1 cellular context compared by ENCODE assay signal in the genomic region with DNA sequence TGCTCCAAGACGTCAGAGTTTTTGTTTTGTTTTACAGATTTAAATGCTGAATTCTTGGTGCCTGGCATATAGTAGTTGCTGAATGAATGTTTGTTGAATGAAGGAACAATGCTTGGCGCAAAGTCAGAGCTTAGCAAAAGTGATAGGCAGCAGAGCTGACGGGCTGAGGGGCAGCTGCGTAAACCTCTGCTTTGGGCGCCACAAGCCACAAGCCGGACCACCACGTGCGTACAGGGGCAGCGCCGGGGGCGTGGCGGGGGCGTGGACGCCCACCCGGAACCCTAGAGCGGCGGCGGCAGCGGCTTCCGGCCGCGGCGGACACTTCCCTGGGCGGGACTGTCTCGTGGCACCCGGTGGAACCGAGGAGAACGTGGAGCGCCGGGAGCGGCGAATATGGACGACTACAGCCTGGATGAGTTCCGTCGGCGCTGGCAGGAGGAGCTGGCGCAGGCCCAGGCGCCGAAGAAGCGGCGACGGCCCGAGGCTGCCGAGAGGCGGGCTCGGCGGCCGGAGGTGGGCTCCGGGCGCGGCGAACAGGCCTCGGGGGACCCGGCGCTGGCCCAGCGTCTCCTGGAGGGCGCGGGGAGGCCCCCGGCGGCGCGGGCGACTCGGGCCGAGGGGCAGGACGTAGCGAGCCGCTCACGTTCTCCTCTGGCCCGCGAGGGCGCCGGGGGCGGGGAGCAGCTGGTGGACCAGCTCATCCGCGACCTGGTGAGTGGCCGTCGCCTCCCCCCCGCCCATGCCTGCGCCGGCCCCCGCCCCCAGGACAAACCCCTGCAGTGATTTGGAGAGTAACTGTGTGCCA.
A peak's percentile ranks its signal among the peaks of the same experiment; 100 is the strongest.
TF ChIP-seq lines count a peak whose summit lies in the region.

A gene with protein sequence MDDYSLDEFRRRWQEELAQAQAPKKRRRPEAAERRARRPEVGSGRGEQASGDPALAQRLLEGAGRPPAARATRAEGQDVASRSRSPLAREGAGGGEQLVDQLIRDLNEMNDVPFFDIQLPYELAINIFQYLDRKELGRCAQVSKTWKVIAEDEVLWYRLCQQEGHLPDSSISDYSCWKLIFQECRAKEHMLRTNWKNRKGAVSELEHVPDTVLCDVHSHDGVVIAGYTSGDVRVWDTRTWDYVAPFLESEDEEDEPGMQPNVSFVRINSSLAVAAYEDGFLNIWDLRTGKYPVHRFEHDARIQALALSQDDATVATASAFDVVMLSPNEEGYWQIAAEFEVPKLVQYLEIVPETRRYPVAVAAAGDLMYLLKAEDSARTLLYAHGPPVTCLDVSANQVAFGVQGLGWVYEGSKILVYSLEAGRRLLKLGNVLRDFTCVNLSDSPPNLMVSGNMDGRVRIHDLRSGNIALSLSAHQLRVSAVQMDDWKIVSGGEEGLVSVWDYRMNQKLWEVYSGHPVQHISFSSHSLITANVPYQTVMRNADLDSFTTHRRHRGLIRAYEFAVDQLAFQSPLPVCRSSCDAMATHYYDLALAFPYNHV (plus strand): TSS at position 306 of the 805 bp plus-strand sequence. CDS start 88 bp downstream, at position 394.

TF ChIP-seq in HepG2, 621 proteins besides CTCF, POLR2A, EP300 and RAD21 (continued from another document and continues in another):
- TF ChIP-seq, protein P1, sequence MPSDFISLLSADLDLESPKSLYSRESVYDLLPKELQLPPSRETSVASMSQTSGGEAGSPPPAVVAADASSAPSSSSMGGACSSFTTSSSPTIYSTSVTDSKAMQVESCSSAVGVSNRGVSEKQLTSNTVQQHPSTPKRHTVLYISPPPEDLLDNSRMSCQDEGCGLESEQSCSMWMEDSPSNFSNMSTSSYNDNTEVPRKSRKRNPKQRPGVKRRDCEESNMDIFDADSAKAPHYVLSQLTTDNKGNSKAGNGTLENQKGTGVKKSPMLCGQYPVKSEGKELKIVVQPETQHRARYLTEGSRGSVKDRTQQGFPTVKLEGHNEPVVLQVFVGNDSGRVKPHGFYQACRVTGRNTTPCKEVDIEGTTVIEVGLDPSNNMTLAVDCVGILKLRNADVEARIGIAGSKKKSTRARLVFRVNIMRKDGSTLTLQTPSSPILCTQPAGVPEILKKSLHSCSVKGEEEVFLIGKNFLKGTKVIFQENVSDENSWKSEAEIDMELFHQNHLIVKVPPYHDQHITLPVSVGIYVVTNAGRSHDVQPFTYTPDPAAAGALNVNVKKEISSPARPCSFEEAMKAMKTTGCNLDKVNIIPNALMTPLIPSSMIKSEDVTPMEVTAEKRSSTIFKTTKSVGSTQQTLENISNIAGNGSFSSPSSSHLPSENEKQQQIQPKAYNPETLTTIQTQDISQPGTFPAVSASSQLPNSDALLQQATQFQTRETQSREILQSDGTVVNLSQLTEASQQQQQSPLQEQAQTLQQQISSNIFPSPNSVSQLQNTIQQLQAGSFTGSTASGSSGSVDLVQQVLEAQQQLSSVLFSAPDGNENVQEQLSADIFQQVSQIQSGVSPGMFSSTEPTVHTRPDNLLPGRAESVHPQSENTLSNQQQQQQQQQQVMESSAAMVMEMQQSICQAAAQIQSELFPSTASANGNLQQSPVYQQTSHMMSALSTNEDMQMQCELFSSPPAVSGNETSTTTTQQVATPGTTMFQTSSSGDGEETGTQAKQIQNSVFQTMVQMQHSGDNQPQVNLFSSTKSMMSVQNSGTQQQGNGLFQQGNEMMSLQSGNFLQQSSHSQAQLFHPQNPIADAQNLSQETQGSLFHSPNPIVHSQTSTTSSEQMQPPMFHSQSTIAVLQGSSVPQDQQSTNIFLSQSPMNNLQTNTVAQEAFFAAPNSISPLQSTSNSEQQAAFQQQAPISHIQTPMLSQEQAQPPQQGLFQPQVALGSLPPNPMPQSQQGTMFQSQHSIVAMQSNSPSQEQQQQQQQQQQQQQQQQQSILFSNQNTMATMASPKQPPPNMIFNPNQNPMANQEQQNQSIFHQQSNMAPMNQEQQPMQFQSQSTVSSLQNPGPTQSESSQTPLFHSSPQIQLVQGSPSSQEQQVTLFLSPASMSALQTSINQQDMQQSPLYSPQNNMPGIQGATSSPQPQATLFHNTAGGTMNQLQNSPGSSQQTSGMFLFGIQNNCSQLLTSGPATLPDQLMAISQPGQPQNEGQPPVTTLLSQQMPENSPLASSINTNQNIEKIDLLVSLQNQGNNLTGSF (CRISPR knock-in tag; IDR thresholded peaks at IDR 0.05) = 0 out of 2 replicates have a peak, but pooled peaks have one; percentile 58
- TF ChIP-seq ESRRA (CRISPR knock-in tag; IDR thresholded peaks at IDR 0.05; ENCODE audit: low read depth) (no peak), CCDC6 (CRISPR knock-in tag; IDR thresholded peaks at IDR 0.05) (peak; percentile 90), ZNF878 (CRISPR knock-in tag; IDR thresholded peaks at IDR 0.05) (no peak), HMGA1 (CRISPR knock-in tag; conservative IDR thresholded peaks at IDR 0.05) (no peak), XBP1 (CRISPR knock-in tag; IDR thresholded peaks at IDR 0.05) (no peak), ZNF7 (CRISPR knock-in tag; IDR thresholded peaks at IDR 0.05) (no peak), RORA (CRISPR knock-in tag; IDR thresholded peaks at IDR 0.05) (no peak), FOXA1 (IDR thresholded peaks at IDR 0.05) (no peak), FOXA1 (CRISPR knock-in tag; IDR thresholded peaks at IDR 0.05) (no peak), BRCA1 (CRISPR knock-in tag; IDR thresholded peaks at IDR 0.05) (no peak), ZNF567 (CRISPR knock-in tag; IDR thresholded peaks at IDR 0.05; ENCODE audit: borderline replicate concordance) (peak; percentile 83; the same call in 1 of the 2 replicates), AHR (CRISPR knock-in tag; IDR thresholded peaks at IDR 0.05) (peak; percentile 46; the same call in 1 of the 2 replicates), NFYB (CRISPR knock-in tag; IDR thresholded peaks at IDR 0.05) (no peak; the same call in 1 of the 2 replicates), SKI (IDR thresholded peaks at IDR 0.05; ENCODE audit: partially characterized antibody) (peak; percentile 17), PHB2 (IDR thresholded peaks at IDR 0.05; ENCODE audit: partially characterized antibody) (no peak), GZF1 (CRISPR knock-in tag; IDR thresholded peaks at IDR 0.05) (no peak), HNRNPL (IDR thresholded peaks at IDR 0.05; ENCODE audit: low read depth, low read length) (no peak), REXO4 (CRISPR knock-in tag; IDR thresholded peaks at IDR 0.05; ENCODE audit: borderline replicate concordance) (no peak), RXRA (CRISPR knock-in tag; IDR thresholded peaks at IDR 0.05) (peak; percentile 69; the same call in 1 of the 2 replicates), ZNF75D (CRISPR knock-in tag; IDR thresholded peaks at IDR 0.05; ENCODE audit: borderline replicate concordance) (no peak), SMAD9 (CRISPR knock-in tag; IDR thresholded peaks at IDR 0.05) (0 out of 2 replicates have a peak, but pooled peaks have one; percentile 53), FOSL2 (CRISPR knock-in tag; IDR thresholded peaks at IDR 0.05) (peak; percentile 56), ZNF549 (CRISPR knock-in tag; IDR thresholded peaks at IDR 0.05) (no peak)
- TF ChIP-seq, protein P2, sequence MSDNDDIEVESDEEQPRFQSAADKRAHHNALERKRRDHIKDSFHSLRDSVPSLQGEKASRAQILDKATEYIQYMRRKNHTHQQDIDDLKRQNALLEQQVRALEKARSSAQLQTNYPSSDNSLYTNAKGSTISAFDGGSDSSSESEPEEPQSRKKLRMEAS (IDR thresholded peaks at IDR 0.05) = peak; percentile 99
- TF ChIP-seq, protein P3, sequence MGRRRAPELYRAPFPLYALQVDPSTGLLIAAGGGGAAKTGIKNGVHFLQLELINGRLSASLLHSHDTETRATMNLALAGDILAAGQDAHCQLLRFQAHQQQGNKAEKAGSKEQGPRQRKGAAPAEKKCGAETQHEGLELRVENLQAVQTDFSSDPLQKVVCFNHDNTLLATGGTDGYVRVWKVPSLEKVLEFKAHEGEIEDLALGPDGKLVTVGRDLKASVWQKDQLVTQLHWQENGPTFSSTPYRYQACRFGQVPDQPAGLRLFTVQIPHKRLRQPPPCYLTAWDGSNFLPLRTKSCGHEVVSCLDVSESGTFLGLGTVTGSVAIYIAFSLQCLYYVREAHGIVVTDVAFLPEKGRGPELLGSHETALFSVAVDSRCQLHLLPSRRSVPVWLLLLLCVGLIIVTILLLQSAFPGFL (CRISPR knock-in tag; IDR thresholded peaks at IDR 0.05) = peak; percentile 90; the same call in 1 of the 2 replicates
- TF ChIP-seq, protein P4, sequence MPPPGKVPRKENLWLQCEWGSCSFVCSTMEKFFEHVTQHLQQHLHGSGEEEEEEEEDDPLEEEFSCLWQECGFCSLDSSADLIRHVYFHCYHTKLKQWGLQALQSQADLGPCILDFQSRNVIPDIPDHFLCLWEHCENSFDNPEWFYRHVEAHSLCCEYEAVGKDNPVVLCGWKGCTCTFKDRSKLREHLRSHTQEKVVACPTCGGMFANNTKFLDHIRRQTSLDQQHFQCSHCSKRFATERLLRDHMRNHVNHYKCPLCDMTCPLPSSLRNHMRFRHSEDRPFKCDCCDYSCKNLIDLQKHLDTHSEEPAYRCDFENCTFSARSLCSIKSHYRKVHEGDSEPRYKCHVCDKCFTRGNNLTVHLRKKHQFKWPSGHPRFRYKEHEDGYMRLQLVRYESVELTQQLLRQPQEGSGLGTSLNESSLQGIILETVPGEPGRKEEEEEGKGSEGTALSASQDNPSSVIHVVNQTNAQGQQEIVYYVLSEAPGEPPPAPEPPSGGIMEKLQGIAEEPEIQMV (CRISPR knock-in tag; IDR thresholded peaks at IDR 0.05; ENCODE audit: low read depth) = peak; percentile 63; the same call in 1 of the 2 replicates
- TF ChIP-seq, protein P5, sequence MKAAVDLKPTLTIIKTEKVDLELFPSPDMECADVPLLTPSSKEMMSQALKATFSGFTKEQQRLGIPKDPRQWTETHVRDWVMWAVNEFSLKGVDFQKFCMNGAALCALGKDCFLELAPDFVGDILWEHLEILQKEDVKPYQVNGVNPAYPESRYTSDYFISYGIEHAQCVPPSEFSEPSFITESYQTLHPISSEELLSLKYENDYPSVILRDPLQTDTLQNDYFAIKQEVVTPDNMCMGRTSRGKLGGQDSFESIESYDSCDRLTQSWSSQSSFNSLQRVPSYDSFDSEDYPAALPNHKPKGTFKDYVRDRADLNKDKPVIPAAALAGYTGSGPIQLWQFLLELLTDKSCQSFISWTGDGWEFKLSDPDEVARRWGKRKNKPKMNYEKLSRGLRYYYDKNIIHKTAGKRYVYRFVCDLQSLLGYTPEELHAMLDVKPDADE (CRISPR knock-in tag; IDR thresholded peaks at IDR 0.05) = no peak
- TF ChIP-seq, protein P6, sequence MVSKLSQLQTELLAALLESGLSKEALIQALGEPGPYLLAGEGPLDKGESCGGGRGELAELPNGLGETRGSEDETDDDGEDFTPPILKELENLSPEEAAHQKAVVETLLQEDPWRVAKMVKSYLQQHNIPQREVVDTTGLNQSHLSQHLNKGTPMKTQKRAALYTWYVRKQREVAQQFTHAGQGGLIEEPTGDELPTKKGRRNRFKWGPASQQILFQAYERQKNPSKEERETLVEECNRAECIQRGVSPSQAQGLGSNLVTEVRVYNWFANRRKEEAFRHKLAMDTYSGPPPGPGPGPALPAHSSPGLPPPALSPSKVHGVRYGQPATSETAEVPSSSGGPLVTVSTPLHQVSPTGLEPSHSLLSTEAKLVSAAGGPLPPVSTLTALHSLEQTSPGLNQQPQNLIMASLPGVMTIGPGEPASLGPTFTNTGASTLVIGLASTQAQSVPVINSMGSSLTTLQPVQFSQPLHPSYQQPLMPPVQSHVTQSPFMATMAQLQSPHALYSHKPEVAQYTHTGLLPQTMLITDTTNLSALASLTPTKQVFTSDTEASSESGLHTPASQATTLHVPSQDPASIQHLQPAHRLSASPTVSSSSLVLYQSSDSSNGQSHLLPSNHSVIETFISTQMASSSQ (IDR thresholded peaks at IDR 0.05; ENCODE audit: low read depth) = no peak
- TF ChIP-seq, protein P6 (CRISPR knock-in tag; IDR thresholded peaks at IDR 0.05; ENCODE audit: borderline replicate concordance) = peak; percentile 63; the same call in 1 of the 2 replicates
- TF ChIP-seq, protein P7, sequence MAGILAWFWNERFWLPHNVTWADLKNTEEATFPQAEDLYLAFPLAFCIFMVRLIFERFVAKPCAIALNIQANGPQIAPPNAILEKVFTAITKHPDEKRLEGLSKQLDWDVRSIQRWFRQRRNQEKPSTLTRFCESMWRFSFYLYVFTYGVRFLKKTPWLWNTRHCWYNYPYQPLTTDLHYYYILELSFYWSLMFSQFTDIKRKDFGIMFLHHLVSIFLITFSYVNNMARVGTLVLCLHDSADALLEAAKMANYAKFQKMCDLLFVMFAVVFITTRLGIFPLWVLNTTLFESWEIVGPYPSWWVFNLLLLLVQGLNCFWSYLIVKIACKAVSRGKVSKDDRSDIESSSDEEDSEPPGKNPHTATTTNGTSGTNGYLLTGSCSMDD (CRISPR knock-in tag; IDR thresholded peaks at IDR 0.05) = no peak
- TF ChIP-seq, protein P8, sequence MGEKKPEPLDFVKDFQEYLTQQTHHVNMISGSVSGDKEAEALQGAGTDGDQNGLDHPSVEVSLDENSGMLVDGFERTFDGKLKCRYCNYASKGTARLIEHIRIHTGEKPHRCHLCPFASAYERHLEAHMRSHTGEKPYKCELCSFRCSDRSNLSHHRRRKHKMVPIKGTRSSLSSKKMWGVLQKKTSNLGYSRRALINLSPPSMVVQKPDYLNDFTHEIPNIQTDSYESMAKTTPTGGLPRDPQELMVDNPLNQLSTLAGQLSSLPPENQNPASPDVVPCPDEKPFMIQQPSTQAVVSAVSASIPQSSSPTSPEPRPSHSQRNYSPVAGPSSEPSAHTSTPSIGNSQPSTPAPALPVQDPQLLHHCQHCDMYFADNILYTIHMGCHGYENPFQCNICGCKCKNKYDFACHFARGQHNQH (CRISPR knock-in tag; IDR thresholded peaks at IDR 0.05) = peak; percentile 62; the same call in 1 of the 2 replicates
- TF ChIP-seq, protein P9, sequence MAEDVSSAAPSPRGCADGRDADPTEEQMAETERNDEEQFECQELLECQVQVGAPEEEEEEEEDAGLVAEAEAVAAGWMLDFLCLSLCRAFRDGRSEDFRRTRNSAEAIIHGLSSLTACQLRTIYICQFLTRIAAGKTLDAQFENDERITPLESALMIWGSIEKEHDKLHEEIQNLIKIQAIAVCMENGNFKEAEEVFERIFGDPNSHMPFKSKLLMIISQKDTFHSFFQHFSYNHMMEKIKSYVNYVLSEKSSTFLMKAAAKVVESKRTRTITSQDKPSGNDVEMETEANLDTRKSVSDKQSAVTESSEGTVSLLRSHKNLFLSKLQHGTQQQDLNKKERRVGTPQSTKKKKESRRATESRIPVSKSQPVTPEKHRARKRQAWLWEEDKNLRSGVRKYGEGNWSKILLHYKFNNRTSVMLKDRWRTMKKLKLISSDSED (CRISPR knock-in tag; IDR thresholded peaks at IDR 0.05) = no peak
